In the genomic region with DNA sequence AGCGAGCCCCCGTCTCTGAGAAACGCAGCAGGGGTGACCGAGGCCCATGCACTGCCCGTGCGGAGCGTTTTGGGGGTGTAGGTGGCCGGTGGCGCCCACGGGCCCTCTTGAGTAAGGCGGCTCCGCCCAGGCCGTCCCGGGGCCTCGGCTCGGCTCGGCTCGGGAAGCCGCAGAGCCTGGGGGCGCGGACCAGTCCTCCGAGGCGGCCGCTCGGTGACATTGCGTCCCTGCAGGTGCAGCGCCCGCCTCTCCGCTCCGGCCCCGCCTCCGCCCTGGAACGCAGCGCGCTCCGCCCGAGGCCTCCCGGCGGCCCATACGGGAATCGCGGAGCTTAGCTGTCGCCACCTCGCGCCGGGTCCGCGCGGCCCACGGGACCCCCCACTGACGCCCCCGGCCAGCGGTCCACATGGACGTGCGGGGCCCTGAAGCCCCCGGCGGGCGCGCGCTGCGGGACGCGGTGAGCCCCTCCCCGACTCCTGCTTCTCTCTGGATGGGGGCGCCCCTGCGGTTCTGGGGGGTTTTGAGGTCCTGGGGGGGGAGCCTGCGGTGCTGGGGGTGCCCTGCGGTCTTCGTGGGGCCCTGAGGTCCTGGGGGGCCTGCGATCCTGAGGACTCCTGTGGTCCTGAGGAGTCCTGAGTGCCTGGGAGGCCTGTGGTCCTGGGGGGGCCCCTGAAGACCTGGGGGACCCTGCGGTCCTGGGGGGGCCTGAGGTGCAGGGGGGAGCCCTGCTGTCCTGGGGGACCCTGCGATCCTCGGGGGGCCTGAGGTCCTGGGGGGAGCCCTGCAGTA, we compare ENCODE assay signal across 1 cellular context.
A peak's percentile ranks its signal among the peaks of the same experiment; 100 is the strongest.
TF ChIP-seq lines count a peak whose summit lies in the region.

A gene (plus strand): TSS at position 314 of the 789 bp plus-strand sequence. CDS start 93 bp downstream, at position 407.

TF ChIP-seq in HepG2, 621 proteins besides CTCF, POLR2A, EP300 and RAD21 (continued from another document and continues in another):
- TF ChIP-seq, protein P1, sequence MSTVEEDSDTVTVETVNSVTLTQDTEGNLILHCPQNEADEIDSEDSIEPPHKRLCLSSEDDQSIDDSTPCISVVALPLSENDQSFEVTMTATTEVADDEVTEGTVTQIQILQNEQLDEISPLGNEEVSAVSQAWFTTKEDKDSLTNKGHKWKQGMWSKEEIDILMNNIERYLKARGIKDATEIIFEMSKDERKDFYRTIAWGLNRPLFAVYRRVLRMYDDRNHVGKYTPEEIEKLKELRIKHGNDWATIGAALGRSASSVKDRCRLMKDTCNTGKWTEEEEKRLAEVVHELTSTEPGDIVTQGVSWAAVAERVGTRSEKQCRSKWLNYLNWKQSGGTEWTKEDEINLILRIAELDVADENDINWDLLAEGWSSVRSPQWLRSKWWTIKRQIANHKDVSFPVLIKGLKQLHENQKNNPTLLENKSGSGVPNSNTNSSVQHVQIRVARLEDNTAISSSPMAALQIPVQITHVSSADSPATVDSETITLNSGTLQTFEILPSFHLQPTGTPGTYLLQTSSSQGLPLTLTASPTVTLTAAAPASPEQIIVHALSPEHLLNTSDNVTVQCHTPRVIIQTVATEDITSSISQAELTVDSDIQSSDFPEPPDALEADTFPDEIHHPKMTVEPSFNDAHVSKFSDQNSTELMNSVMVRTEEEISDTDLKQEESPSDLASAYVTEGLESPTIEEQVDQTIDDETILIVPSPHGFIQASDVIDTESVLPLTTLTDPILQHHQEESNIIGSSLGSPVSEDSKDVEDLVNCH (CRISPR knock-in tag; IDR thresholded peaks at IDR 0.05) = no peak
- TF ChIP-seq, protein P2, sequence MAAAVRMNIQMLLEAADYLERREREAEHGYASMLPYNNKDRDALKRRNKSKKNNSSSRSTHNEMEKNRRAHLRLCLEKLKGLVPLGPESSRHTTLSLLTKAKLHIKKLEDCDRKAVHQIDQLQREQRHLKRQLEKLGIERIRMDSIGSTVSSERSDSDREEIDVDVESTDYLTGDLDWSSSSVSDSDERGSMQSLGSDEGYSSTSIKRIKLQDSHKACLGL (CRISPR knock-in tag; IDR thresholded peaks at IDR 0.05) = no peak; the same call in 1 of the 2 replicates
- no peak for TF ChIP-seq NONO (IDR thresholded peaks at IDR 0.05)
- peak; percentile 81 for TF ChIP-seq NONO (CRISPR knock-in tag; conservative IDR thresholded peaks at IDR 0.05)
- TF ChIP-seq ZNF207 (IDR thresholded peaks at IDR 0.05; ENCODE audit: borderline replicate concordance) = no peak
- TF ChIP-seq RORA (CRISPR knock-in tag; IDR thresholded peaks at IDR 0.05) = no peak
- TF ChIP-seq, protein P3, sequence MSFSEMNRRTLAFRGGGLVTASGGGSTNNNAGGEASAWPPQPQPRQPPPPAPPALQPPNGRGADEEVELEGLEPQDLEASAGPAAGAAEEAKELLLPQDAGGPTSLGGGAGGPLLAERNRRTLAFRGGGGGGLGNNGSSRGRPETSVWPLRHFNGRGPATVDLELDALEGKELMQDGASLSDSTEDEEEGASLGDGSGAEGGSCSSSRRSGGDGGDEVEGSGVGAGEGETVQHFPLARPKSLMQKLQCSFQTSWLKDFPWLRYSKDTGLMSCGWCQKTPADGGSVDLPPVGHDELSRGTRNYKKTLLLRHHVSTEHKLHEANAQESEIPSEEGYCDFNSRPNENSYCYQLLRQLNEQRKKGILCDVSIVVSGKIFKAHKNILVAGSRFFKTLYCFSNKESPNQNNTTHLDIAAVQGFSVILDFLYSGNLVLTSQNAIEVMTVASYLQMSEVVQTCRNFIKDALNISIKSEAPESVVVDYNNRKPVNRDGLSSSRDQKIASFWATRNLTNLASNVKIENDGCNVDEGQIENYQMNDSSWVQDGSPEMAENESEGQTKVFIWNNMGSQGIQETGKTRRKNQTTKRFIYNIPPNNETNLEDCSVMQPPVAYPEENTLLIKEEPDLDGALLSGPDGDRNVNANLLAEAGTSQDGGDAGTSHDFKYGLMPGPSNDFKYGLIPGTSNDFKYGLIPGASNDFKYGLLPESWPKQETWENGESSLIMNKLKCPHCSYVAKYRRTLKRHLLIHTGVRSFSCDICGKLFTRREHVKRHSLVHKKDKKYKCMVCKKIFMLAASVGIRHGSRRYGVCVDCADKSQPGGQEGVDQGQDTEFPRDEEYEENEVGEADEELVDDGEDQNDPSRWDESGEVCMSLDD (CRISPR knock-in tag; IDR thresholded peaks at IDR 0.05; ENCODE audit: borderline replicate concordance) = no peak
- TF ChIP-seq, protein P4, sequence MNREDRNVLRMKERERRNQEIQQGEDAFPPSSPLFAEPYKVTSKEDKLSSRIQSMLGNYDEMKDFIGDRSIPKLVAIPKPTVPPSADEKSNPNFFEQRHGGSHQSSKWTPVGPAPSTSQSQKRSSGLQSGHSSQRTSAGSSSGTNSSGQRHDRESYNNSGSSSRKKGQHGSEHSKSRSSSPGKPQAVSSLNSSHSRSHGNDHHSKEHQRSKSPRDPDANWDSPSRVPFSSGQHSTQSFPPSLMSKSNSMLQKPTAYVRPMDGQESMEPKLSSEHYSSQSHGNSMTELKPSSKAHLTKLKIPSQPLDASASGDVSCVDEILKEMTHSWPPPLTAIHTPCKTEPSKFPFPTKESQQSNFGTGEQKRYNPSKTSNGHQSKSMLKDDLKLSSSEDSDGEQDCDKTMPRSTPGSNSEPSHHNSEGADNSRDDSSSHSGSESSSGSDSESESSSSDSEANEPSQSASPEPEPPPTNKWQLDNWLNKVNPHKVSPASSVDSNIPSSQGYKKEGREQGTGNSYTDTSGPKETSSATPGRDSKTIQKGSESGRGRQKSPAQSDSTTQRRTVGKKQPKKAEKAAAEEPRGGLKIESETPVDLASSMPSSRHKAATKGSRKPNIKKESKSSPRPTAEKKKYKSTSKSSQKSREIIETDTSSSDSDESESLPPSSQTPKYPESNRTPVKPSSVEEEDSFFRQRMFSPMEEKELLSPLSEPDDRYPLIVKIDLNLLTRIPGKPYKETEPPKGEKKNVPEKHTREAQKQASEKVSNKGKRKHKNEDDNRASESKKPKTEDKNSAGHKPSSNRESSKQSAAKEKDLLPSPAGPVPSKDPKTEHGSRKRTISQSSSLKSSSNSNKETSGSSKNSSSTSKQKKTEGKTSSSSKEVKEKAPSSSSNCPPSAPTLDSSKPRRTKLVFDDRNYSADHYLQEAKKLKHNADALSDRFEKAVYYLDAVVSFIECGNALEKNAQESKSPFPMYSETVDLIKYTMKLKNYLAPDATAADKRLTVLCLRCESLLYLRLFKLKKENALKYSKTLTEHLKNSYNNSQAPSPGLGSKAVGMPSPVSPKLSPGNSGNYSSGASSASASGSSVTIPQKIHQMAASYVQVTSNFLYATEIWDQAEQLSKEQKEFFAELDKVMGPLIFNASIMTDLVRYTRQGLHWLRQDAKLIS (CRISPR knock-in tag; IDR thresholded peaks at IDR 0.05) = peak; percentile 52; the same call in 1 of the 2 replicates
- TF ChIP-seq YEATS4 (CRISPR knock-in tag; IDR thresholded peaks at IDR 0.05; ENCODE audit: borderline replicate concordance) = peak; percentile 44; the same call in 1 of the 2 replicates
- TF ChIP-seq ZNF260 (CRISPR knock-in tag; IDR thresholded peaks at IDR 0.05; ENCODE audit: borderline replicate concordance, low read depth) = no peak
- TF ChIP-seq ZNF7 (CRISPR knock-in tag; IDR thresholded peaks at IDR 0.05) = no peak
- TF ChIP-seq ZNF274 (CRISPR knock-in tag; IDR thresholded peaks at IDR 0.05) = no peak
- TF ChIP-seq, protein P5, sequence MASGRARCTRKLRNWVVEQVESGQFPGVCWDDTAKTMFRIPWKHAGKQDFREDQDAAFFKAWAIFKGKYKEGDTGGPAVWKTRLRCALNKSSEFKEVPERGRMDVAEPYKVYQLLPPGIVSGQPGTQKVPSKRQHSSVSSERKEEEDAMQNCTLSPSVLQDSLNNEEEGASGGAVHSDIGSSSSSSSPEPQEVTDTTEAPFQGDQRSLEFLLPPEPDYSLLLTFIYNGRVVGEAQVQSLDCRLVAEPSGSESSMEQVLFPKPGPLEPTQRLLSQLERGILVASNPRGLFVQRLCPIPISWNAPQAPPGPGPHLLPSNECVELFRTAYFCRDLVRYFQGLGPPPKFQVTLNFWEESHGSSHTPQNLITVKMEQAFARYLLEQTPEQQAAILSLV (CRISPR knock-in tag; IDR thresholded peaks at IDR 0.05; ENCODE audit: borderline replicate concordance) = no peak
- TF ChIP-seq, protein P6, sequence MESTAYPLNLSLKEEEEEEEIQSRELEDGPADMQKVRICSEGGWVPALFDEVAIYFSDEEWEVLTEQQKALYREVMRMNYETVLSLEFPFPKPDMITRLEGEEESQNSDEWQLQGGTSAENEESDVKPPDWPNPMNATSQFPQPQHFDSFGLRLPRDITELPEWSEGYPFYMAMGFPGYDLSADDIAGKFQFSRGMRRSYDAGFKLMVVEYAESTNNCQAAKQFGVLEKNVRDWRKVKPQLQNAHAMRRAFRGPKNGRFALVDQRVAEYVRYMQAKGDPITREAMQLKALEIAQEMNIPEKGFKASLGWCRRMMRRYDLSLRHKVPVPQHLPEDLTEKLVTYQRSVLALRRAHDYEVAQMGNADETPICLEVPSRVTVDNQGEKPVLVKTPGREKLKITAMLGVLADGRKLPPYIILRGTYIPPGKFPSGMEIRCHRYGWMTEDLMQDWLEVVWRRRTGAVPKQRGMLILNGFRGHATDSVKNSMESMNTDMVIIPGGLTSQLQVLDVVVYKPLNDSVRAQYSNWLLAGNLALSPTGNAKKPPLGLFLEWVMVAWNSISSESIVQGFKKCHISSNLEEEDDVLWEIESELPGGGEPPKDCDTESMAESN (CRISPR knock-in tag; conservative IDR thresholded peaks at IDR 0.05) = 0 out of 2 replicates have a peak, but pooled peaks have one; percentile 39
- TF ChIP-seq NFYC (CRISPR knock-in tag; IDR thresholded peaks at IDR 0.05) = no peak
- no peak for TF ChIP-seq NAIF1 (CRISPR knock-in tag; IDR thresholded peaks at IDR 0.05; ENCODE audit: borderline replicate concordance)
- TF ChIP-seq ZNF232 (CRISPR knock-in tag; IDR thresholded peaks at IDR 0.05; ENCODE audit: borderline replicate concordance) = no peak
- TF ChIP-seq BRCA1 (CRISPR knock-in tag; IDR thresholded peaks at IDR 0.05) = no peak
- TF ChIP-seq ZNF224 (CRISPR knock-in tag; IDR thresholded peaks at IDR 0.05) = no peak
- TF ChIP-seq RNF2 (conservative IDR thresholded peaks at IDR 0.05; ENCODE audit: low read depth) = 0 out of 2 replicates have a peak, but pooled peaks have one; percentile 22
- TF ChIP-seq, protein P7, sequence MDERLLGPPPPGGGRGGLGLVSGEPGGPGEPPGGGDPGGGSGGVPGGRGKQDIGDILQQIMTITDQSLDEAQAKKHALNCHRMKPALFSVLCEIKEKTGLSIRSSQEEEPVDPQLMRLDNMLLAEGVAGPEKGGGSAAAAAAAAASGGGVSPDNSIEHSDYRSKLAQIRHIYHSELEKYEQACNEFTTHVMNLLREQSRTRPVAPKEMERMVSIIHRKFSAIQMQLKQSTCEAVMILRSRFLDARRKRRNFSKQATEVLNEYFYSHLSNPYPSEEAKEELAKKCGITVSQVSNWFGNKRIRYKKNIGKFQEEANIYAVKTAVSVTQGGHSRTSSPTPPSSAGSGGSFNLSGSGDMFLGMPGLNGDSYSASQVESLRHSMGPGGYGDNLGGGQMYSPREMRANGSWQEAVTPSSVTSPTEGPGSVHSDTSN (CRISPR knock-in tag; IDR thresholded peaks at IDR 0.05) = no peak
- TF ChIP-seq TAF1 (CRISPR knock-in tag; IDR thresholded peaks at IDR 0.05) = peak; percentile 69
- TF ChIP-seq ZNF264 (CRISPR knock-in tag; IDR thresholded peaks at IDR 0.05) = no peak
- TF ChIP-seq PCBP1 (IDR thresholded peaks at IDR 0.05; ENCODE audit: borderline replicate concordance, low read depth, low read length) = no peak
- TF ChIP-seq FOSL2 (CRISPR knock-in tag; IDR thresholded peaks at IDR 0.05) = no peak
- TF ChIP-seq ZNF12 (CRISPR knock-in tag; IDR thresholded peaks at IDR 0.05) = 0 out of 2 replicates have a peak, but pooled peaks have one; percentile 17
- TF ChIP-seq, protein P8, sequence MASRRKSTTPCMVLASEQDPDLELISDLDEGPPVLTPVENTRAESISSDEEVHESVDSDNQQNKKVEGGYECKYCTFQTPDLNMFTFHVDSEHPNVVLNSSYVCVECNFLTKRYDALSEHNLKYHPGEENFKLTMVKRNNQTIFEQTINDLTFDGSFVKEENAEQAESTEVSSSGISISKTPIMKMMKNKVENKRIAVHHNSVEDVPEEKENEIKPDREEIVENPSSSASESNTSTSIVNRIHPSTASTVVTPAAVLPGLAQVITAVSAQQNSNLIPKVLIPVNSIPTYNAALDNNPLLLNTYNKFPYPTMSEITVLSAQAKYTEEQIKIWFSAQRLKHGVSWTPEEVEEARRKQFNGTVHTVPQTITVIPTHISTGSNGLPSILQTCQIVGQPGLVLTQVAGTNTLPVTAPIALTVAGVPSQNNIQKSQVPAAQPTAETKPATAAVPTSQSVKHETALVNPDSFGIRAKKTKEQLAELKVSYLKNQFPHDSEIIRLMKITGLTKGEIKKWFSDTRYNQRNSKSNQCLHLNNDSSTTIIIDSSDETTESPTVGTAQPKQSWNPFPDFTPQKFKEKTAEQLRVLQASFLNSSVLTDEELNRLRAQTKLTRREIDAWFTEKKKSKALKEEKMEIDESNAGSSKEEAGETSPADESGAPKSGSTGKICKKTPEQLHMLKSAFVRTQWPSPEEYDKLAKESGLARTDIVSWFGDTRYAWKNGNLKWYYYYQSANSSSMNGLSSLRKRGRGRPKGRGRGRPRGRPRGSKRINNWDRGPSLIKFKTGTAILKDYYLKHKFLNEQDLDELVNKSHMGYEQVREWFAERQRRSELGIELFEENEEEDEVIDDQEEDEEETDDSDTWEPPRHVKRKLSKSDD (CRISPR knock-in tag; IDR thresholded peaks at IDR 0.05; ENCODE audit: low read depth) = peak; percentile 53; the same call in 1 of the 2 replicates
- no peak for TF ChIP-seq RFXANK (CRISPR knock-in tag; IDR thresholded peaks at IDR 0.05)
- no peak for TF ChIP-seq ATAD3A (CRISPR knock-in tag; IDR thresholded peaks at IDR 0.05)
- peak; percentile 71; the same call in 1 of the 2 replicates for TF ChIP-seq ZNF446 (CRISPR knock-in tag; IDR thresholded peaks at IDR 0.05)
- no peak for TF ChIP-seq ZNF660 (CRISPR knock-in tag; IDR thresholded peaks at IDR 0.05; ENCODE audit: borderline replicate concordance, low read depth)
- TF ChIP-seq SP140L (CRISPR knock-in tag; IDR thresholded peaks at IDR 0.05; ENCODE audit: borderline replicate concordance) = no peak
- TF ChIP-seq ZNF607 (CRISPR knock-in tag; IDR thresholded peaks at IDR 0.05; ENCODE audit: borderline replicate concordance) = peak; percentile 71; the same call in 1 of the 2 replicates
- peak; percentile 44; the same call in 1 of the 2 replicates for TF ChIP-seq SRY (CRISPR knock-in tag; IDR thresholded peaks at IDR 0.05)
- TF ChIP-seq ZSCAN9 (CRISPR knock-in tag; IDR thresholded peaks at IDR 0.05; ENCODE audit: borderline replicate concordance) = peak; percentile 24; the same call in 1 of the 2 replicates
- TF ChIP-seq IRF2 (CRISPR knock-in tag; IDR thresholded peaks at IDR 0.05) = peak; percentile 25; the same call in 1 of the 2 replicates
- TF ChIP-seq FOXM1 (CRISPR knock-in tag; IDR thresholded peaks at IDR 0.05) = no peak
- no peak for TF ChIP-seq ZNF788 (CRISPR knock-in tag; IDR thresholded peaks at IDR 0.05; ENCODE audit: borderline replicate concordance)
- TF ChIP-seq ZNF569 (CRISPR knock-in tag; IDR thresholded peaks at IDR 0.05; ENCODE audit: borderline replicate concordance) = no peak
- peak; percentile 84; the same call in 1 of the 2 replicates for TF ChIP-seq ZNF556 (CRISPR knock-in tag; IDR thresholded peaks at IDR 0.05; ENCODE audit: borderline replicate concordance)
- TF ChIP-seq, protein P9, sequence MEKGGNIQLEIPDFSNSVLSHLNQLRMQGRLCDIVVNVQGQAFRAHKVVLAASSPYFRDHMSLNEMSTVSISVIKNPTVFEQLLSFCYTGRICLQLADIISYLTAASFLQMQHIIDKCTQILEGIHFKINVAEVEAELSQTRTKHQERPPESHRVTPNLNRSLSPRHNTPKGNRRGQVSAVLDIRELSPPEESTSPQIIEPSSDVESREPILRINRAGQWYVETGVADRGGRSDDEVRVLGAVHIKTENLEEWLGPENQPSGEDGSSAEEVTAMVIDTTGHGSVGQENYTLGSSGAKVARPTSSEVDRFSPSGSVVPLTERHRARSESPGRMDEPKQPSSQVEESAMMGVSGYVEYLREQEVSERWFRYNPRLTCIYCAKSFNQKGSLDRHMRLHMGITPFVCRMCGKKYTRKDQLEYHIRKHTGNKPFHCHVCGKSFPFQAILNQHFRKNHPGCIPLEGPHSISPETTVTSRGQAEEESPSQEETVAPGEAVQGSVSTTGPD (CRISPR knock-in tag; IDR thresholded peaks at IDR 0.05) = no peak
- TF ChIP-seq ZNF383 (CRISPR knock-in tag; IDR thresholded peaks at IDR 0.05; ENCODE audit: borderline replicate concordance) = no peak
